ENCODE assay signal across 15 cellular contexts in the genomic region with DNA sequence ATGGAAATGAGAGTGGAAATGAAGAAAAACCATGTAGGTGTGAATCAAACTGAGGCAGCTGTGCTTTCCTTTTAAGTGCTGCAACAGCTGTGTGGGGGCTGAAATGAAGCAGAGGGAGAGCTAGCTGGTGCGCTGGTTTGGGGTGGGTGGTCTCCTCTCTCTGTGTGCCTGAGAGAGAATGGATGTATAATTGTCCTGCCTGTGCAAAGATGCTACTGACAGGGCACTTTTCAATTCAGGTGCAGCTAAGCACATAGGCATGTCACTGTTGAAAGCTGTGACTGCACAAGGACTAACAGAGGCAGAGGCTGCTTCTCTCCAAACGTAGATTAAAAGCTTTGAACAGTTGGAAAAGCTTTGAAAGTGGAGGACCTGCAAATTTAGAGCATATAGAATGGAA.
"Had no signal": no experiment of that assay in that cellular context is flagged by ENCODE, and none has a peak within 500 bp of the region (broad histone marks: within the 10 kb centered on the region; RNA-seq: fewer than 3 reads in every experiment).

No MANE protein-coding gene starts in this region.

- H3K27me3 ChIP-seq: esophagus muscularis mucosa, foreskin keratinocyte, neutrophil, right atrium auricular region, sigmoid colon had no signal

- H3K27ac ChIP-seq: epithelial cell of prostate, esophagus muscularis mucosa, foreskin keratinocyte, neutrophil, right atrium auricular region, skin epidermis had no signal

- H3K36me3 ChIP-seq: esophagus muscularis mucosa, neutrophil, right atrium auricular region, sigmoid colon had no signal

- H3K9me3 ChIP-seq: esophagus muscularis mucosa, neutrophil, right atrium auricular region, sigmoid colon had no signal

- ATAC-seq: effector memory CD8-positive, alpha-beta T cell; foreskin keratinocyte; naive thymus-derived CD4-positive, alpha-beta T cell had no signal

- H3K4me1 ChIP-seq: foreskin keratinocyte, right atrium auricular region had no signal

- H3K4me3 ChIP-seq: esophagus muscularis mucosa, right atrium auricular region, sigmoid colon, skin epidermis had no signal

- DNase-seq: cortex of kidney; effector memory CD8-positive, alpha-beta T cell; foreskin keratinocyte; hippocampal formation; mesendoderm; naive thymus-derived CD4-positive, alpha-beta T cell; nephron progenitor cell; sigmoid colon; stimulated activated CD4-positive, alpha-beta T cell treated with anti-CD3 and anti-CD28 coated beads, Interleukin-12 subunit alpha, Interleukin-12 subunit beta, amount 100 ng/mL, for 4 hours; stimulated activated naive CD4-positive, alpha-beta T cell treated with Interleukin-2 at 50 U/mL for 16 hours had no signal
